18 cellular contexts compared by ENCODE assay signal in the genomic region with DNA sequence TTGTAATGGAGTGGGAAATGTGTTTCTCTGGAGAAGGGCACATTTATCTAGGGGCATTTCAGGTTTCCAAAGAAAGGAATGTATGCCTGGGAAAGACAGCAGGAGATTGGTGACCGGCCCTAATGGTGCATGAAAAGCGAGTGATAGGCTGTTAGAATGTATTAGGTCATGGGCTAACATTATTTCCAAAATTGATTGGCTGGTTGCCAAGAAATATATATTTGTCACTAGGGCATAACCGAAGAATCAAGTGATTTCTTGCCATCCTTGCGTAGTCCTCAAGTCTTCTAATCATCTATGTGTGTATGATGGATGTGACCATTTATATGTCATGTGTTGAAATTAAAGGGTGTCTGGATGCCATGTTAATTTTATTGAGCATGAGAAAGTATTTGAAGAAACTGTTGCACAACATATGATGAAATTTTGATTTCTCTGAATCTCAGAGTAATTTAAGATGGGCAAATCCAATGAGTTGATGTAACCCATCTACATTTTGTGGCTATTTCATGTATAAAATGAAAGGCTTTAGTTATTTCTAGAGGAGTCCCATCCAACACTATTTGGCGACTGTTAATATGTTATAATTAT.
DNase-seq lines count a peak whose midpoint lies in the region; ATAC-seq, FAIRE-seq and TF ChIP-seq lines count a peak whose summit lies in the region.
"Had no signal": no experiment of that assay in that cellular context is flagged by ENCODE, and none has a peak within 500 bp of the region (broad histone marks: within the 10 kb centered on the region; RNA-seq: fewer than 3 reads in every experiment).

No MANE protein-coding gene starts in this region.

- TF ChIP-seq CTCF in AG10803 (conservative IDR thresholded peaks at IDR 0.05; ENCODE audit: low read length) (no peak), bronchial epithelial cell (IDR thresholded peaks at IDR 0.05; ENCODE audit: insufficient read depth, low read length, severe bottlenecking) (no peak)

- H3K27me3 ChIP-seq in bronchial epithelial cell (ENCODE audit: control insufficient read depth, insufficient read depth, low read length): peaks cover 1% of the 10 kb centered on the region
- H3K27me3 ChIP-seq: BLaER1 had no signal

- FAIRE-seq in bronchial epithelial cell (lab: Jason Lieb, UNC): no peak
- FAIRE-seq: GM12892 had no signal

- no peak overlapping the region for H3K4me3 ChIP-seq in AG10803 (ENCODE audit: low read length)
- H3K4me3 ChIP-seq in bronchial epithelial cell (ENCODE audit: low read depth, low read length): no peak overlapping the region
- H3K4me3 ChIP-seq: BLaER1, PC-9 had no signal

- no peak for ATAC-seq in activated CD4-positive, CD25-positive, alpha-beta regulatory T cell treated with anti-CD3 and anti-CD28 coated beads, Interleukin-2, amount 50 U/mL, for 24 hours
- no peak for ATAC-seq in HG03439 (IDR thresholded peaks at IDR 0.05; ENCODE audit: unreplicated experiment)
- no peak for ATAC-seq in GM18867 (IDR thresholded peaks at IDR 0.05; ENCODE audit: unreplicated experiment)

- DNase-seq in AG10803 (ENCODE audit: low read depth): peak; percentile 64
- DNase-seq in MV-4-11 (lab: John Stamatoyannopoulos, UW): peak; percentile 47
- DNase-seq in bronchial epithelial cell (ENCODE audit: low read depth): peak; percentile 13
- DNase-seq in iris pigment epithelial cell (ENCODE audit: low read depth): peak; percentile 63
- DNase-seq: CD8-positive, alpha-beta memory T cell; DND-41; GDM1; GOT3; NCI-H1105; NCI-H1694 treated with DMSO at 0.1 percent for 48 hours; NCI-H69; NK-92 treated with Interleukin-12 subunit alpha and Interleukin-12 subunit beta, amount 100 ng/mL, for 24 hours; PC-9 had no signal

- H3K36me3 ChIP-seq in bronchial epithelial cell (ENCODE audit: control insufficient read depth, insufficient read depth, low read length): no peaks in the 10 kb centered on the region
- H3K36me3 ChIP-seq: BLaER1 had no signal

Comparison
In these comparisons a context has a peak if more than half of its experiments do, and no peak if none do; other contexts are left out.
1. DNase-seq: peak in every context shown above with its lines; median percentile 64 in AG10803; 63 in iris pigment epithelial cell; 47 in MV-4-11; 13 in bronchial epithelial cell.